ENCODE assay signal across 21 cellular contexts in genomic region chr16:88363239-88363891, GRCh38. TPM values are rescaled to one million over a fixed set of nuclear protein-coding genes. Genes with fewer than 3 reads are reported as not detected.
DNase-seq lines count a peak whose midpoint lies in the region; ATAC-seq, FAIRE-seq and TF ChIP-seq lines count a peak whose summit lies in the region.
"Had no signal": no experiment of that assay in that cellular context is flagged by ENCODE, and none has a peak within 500 bp of the region (broad histone marks: within the 10 kb centered on the region; RNA-seq: fewer than 3 reads in every experiment).

No MANE protein-coding gene starts in this region.

- H3K36me3 ChIP-seq in GM12878 (ENCODE audit: control insufficient read depth in 2 of 2, insufficient read depth in 2 of 2, low read length in 1 of 2) (no peaks in the 10 kb centered on the region), uterus (no peaks in the 10 kb centered on the region)

- SMC1A ChIA-PET in GM12878 (lab: Charles Lee; ENCODE audit: uncharacterized antibody, unreplicated experiment) = no interaction called here

- H3K27me3 Mint-ChIP-seq in stimulated activated naive CD8-positive, alpha-beta T cell treated with anti-CD3 and anti-CD28 coated beads, Interleukin-15, amount 100 ng/mL, for 72 hours = no peaks in the 10 kb centered on the region

- in situ Hi-C loops in GM12878 (cut with MboI) = no loop called here

- no peak overlapping the region for H3K4me3 Mint-ChIP-seq in stimulated activated naive CD8-positive, alpha-beta T cell treated with anti-CD3 and anti-CD28 coated beads, Interleukin-15, amount 100 ng/mL, for 72 hours
- H3K4me3 Mint-ChIP-seq: CD4-positive, alpha-beta memory T cell had no signal

- H3K4me2 ChIP-seq in GM12878 (ENCODE audit: control insufficient read depth, insufficient read depth) = no peak overlapping the region; the same call in 1 of the 2 replicates
- H3K4me2 ChIP-seq: KMS-11 had no signal

- RAD21 ChIA-PET in GM12878 (lab: Charles Lee; ENCODE audit: unreplicated experiment) = no interaction called here

- H3K4me3 ChIP-seq in GM12878 (no peak overlapping the region), uterus (no peak overlapping the region)
- H3K4me3 ChIP-seq: SK-N-MC had no signal

- H3K4me1 ChIP-seq in GM12878 (ENCODE audit: control insufficient read depth, insufficient read depth, low read length) = peaks cover 5% of the 10 kb centered on the region; the same call in 1 of the 2 replicates
- H3K4me1 ChIP-seq in uterus = no peaks in the 10 kb centered on the region

- H3K9me3 ChIP-seq in GM12878 (replicated peaks; ENCODE audit: control insufficient read depth, insufficient read depth, low read length) (no peaks in the 10 kb centered on the region; the same call in 2 of the 3 replicates), uterus (no peaks in the 10 kb centered on the region)

- no TSS peak for BruUV-seq in GM12878 (replicated peaks; lab: Mats Ljungman, UMichigan)

- CTCF ChIA-PET in GM12878 (lab: Yijun Ruan, JAX) = interaction anchor here (0.9 kb wide), 1 partner anchor 25 kb away, joined by 3 read pairs; no protein-coding TSS in a partner anchor

- no peak for TF ChIP-seq CTCF in GM12878 (IDR thresholded peaks at IDR 0.05 in 2 of 3, conservative IDR thresholded peaks at IDR 0.05 in 1 of 3; ENCODE audit: control insufficient read depth in 2 of 3, extremely low read depth in 1 of 3, insufficient read depth in 1 of 3, low read depth in 3 of 3, low read length in 3 of 3)
- no peak for TF ChIP-seq CTCF in uterus (IDR thresholded peaks at IDR 0.05)

- no peak for TF ChIP-seq EP300 in GM12878 (IDR thresholded peaks at IDR 0.05; ENCODE audit: borderline replicate concordance in 1 of 2, control insufficient read depth in 1 of 2, low read depth in 2 of 2, low read length in 2 of 2)

- no peak overlapping the region for H2AFZ ChIP-seq in GM12878 (ENCODE audit: control insufficient read depth, low read depth, low read length)

- no peak overlapping the region for H3K27ac Mint-ChIP-seq in stimulated activated naive CD8-positive, alpha-beta T cell treated with anti-CD3 and anti-CD28 coated beads, Interleukin-15, amount 100 ng/mL, for 72 hours
- H3K27ac Mint-ChIP-seq: CD4-positive, alpha-beta memory T cell had no signal

- no peaks in the 10 kb centered on the region for H3K4me1 Mint-ChIP-seq in stimulated activated naive CD8-positive, alpha-beta T cell treated with anti-CD3 and anti-CD28 coated beads, Interleukin-15, amount 100 ng/mL, for 72 hours
- H3K4me1 Mint-ChIP-seq: CD4-positive, alpha-beta memory T cell had no signal

- peak; percentile 78 for ATAC-seq in stimulated activated naive CD8-positive, alpha-beta T cell treated with anti-CD3 and anti-CD28 coated beads, Interleukin-15, Interleukin-2, amounts not matched to agents 100 U/mL and 50 U/mL, for 24 hours
- ATAC-seq in stimulated activated naive CD8-positive, alpha-beta T cell treated with anti-CD3 and anti-CD28 coated beads, Interleukin-15, amount 100 ng/mL, for 72 hours = no peak
- ATAC-seq in GM12878 (peak; percentile 34; the same call in 1 of the 3 replicates), HG03135 (IDR thresholded peaks at IDR 0.05; ENCODE audit: unreplicated experiment) (no peak), HG02763 (IDR thresholded peaks at IDR 0.05; ENCODE audit: unreplicated experiment) (no peak), GM18498 (IDR thresholded peaks at IDR 0.05; ENCODE audit: unreplicated experiment) (no peak)

- H3K9ac ChIP-seq in GM12878 (ENCODE audit: control insufficient read depth, insufficient read depth, low read length) = no peak overlapping the region
- H3K9ac ChIP-seq: KMS-11 had no signal

- FAIRE-seq in GM12878 (lab: Jason Lieb, UNC) = no peak
- FAIRE-seq: A204.1, GM12892 had no signal

- H3K79me2 ChIP-seq in GM12878 (ENCODE audit: control insufficient read depth, insufficient read depth, low read length) = no peaks in the 10 kb centered on the region

- intact Hi-C loops in GM12878 (cut with micrococcal nuclease; ENCODE audit: unreplicated experiment) = no loop called here
- intact Hi-C loops in uterus (cut with DNase I; ENCODE audit: low total_unique reads) = no loop called here

- DNase-seq in stimulated activated naive CD8-positive, alpha-beta T cell treated with anti-CD3 and anti-CD28 coated beads, Interleukin-15, Interleukin-2, amounts not matched to agents 100 U/mL and 50 U/mL, for 24 hours = no peak
- DNase-seq in stimulated activated naive CD8-positive, alpha-beta T cell treated with anti-CD3 and anti-CD28 coated beads, Interleukin-15, amount 100 ng/mL, for 72 hours = no peak
- DNase-seq in NAMALWA (ENCODE audit: low spot score) = peak; percentile 41
- peak; percentile 7 for DNase-seq in GM12878 (ENCODE audit: low read depth, low spot score)
- no peak for DNase-seq in uterus
- DNase-seq: CD4-positive, alpha-beta memory T cell; DMS153; GDM1; H7; NCI-H1105; NK-92 treated with Interleukin-12 subunit alpha and Interleukin-12 subunit beta, amount 100 ng/mL, for 24 hours; OCI-M1; SHP77 had no signal

- no peak for TF ChIP-seq POLR2A in GM12878 (IDR thresholded peaks at IDR 0.05; ENCODE audit: low read depth, low read length)
- no peak for TF ChIP-seq POLR2A in uterus (IDR thresholded peaks at IDR 0.05)

- WGBS in GM12878 (ENCODE audit: insufficient coverage, insufficient replicate concordance, low lambda C conversion rate, missing lambda C conversion rate) = 0% methylated on average over 2 of the region's 2 CpGs

- no peak for TF ChIP-seq RAD21 in GM12878 (IDR thresholded peaks at IDR 0.05; ENCODE audit: insufficient read depth, low read depth, low read length)

- H3K27me3 ChIP-seq in GM12878 (replicated peaks in 1 of 2; ENCODE audit: control insufficient read depth in 2 of 2, insufficient read depth in 2 of 2, low read length in 1 of 2) (no peaks in the 10 kb centered on the region; a peak in 1 of 4 replicates), uterus (no peaks in the 10 kb centered on the region)

- no peaks in the 10 kb centered on the region for H4K20me1 ChIP-seq in GM12878 (ENCODE audit: control insufficient read depth, insufficient read depth)

- H3K27ac ChIP-seq in GM12878 (ENCODE audit: control insufficient read depth, insufficient read depth) = no peak overlapping the region
- H3K27ac ChIP-seq in uterus = no peak overlapping the region
- H3K27ac ChIP-seq: KMS-11, SK-N-MC had no signal

- POLR2A ChIA-PET in GM12878 (lab: Charles Lee) = no interaction called here

- H3K9me3 Mint-ChIP-seq in stimulated activated naive CD8-positive, alpha-beta T cell treated with anti-CD3 and anti-CD28 coated beads, Interleukin-15, amount 100 ng/mL, for 72 hours = peaks cover 0 to 5% of the 10 kb centered on the region in 2 donors

TF ChIP-seq in GM12878, 131 proteins besides CTCF, POLR2A, EP300 and RAD21:
- TF ChIP-seq POU2F2 (IDR thresholded peaks at IDR 0.05; ENCODE audit: borderline replicate concordance, low read depth, low read length) (peak; percentile 56; the same call in 1 of the 3 replicates), RUNX3 (IDR thresholded peaks at IDR 0.05; ENCODE audit: low read length) (peak; percentile 46; the same call in 1 of the 2 replicates), HCFC1 (IDR thresholded peaks at IDR 0.05; ENCODE audit: low read length) (no peak)

RNA-seq across cellular contexts. Expression of gene ZNF469, which starts 19.4 kb away (rescaled TPM):
- 0.29 and 0.44 TPM in 2 replicates for total RNA-seq in GM12878 (2013; cell fraction: nucleolus; rRNA removed)
- total RNA-seq in GM12878 (2014; rRNA removed) (0.05 and 0.06 TPM in 2 replicates), GM12878 (2014; rRNA removed; fragmentation: Illumina TruSeq; extraction: Trizol) (0.04 and 0.05 TPM in 2 replicates), GM12878 (2021) (0.16 and 0.21 TPM in 2 replicates), uterus (1 to 10 TPM in 2 of 4 donors, under 1 TPM in 1, not detected in 1; 0.51 to 7.9 (median 2.8) TPM)
- 0.03 TPM for polyA plus RNA-seq in GM12878 (2011; ENCODE audit: low read depth)
- polyA plus RNA-seq in GM12878 (2011; rRNA removed) (0.01 TPM in 2 replicates), GM12878 (2014; fragmentation: Illumina TruSeq; extraction: Trizol) (0.01 and 0.02 TPM in 2 replicates), GM12878 (2014; fragmentation: Nextera tagmentation; extraction: Ambion mirVana) (not detected), GM12878 (2014; rRNA removed) (0.04 and 0.12 TPM in 2 replicates), GM12878 (2016; fragmentation: Nextera tagmentation; extraction: Ambion mirVana) (under 1 TPM in 1 of 2 experiments, not detected in 1; 0.04 TPM)
- polyA plus RNA-seq in GM12878 (2011; cell fraction: cytosol; rRNA removed) = 0.01 and 0.02 TPM in 2 replicates
- 0.15 and 0.23 TPM in 2 replicates for polyA plus RNA-seq in GM12878 (2011; cell fraction: nucleus; rRNA removed)
- 0.11 and 0.14 TPM in 2 replicates for polyA plus RNA-seq in GM12878 (2012)
- polyA minus RNA-seq in GM12878 (2011; rRNA and poly(A)+ RNA removed) = 0.07 and 0.41 TPM in 2 replicates
- 0.10 and 0.13 TPM in 2 replicates for polyA minus RNA-seq in GM12878 (2011; cell fraction: cytosol; rRNA and poly(A)+ RNA removed)
- polyA minus RNA-seq in GM12878 (2011; cell fraction: nucleus; rRNA and poly(A)+ RNA removed) = 0.48 and 0.67 TPM in 2 replicates
- total RNA-seq: MCF 10A had no signal

Comparison
In these comparisons a context has a peak if more than half of its experiments do, and no peak if none do; other contexts are left out.
1. ATAC-seq: peak in stimulated activated naive CD8-positive, alpha-beta T cell treated with anti-CD3 and anti-CD28 coated beads, Interleukin-15, Interleukin-2, amounts not matched to agents 100 U/mL and 50 U/mL, for 24 hours (single experiment) and GM12878 (single experiment); none in stimulated activated naive CD8-positive, alpha-beta T cell treated with anti-CD3 and anti-CD28 coated beads, Interleukin-15, amount 100 ng/mL, for 72 hours (single experiment), HG03135 (single experiment), HG02763 (single experiment) and GM18498 (single experiment).
2. DNase-seq: peak in NAMALWA (single experiment) and GM12878 (single experiment); none in stimulated activated naive CD8-positive, alpha-beta T cell treated with anti-CD3 and anti-CD28 coated beads, Interleukin-15, Interleukin-2, amounts not matched to agents 100 U/mL and 50 U/mL, for 24 hours (single experiment), stimulated activated naive CD8-positive, alpha-beta T cell treated with anti-CD3 and anti-CD28 coated beads, Interleukin-15, amount 100 ng/mL, for 72 hours (0 of 2) and uterus (0 of 2).